Comparison of ENCODE assay signal across 6 cellular contexts in the genomic region with DNA sequence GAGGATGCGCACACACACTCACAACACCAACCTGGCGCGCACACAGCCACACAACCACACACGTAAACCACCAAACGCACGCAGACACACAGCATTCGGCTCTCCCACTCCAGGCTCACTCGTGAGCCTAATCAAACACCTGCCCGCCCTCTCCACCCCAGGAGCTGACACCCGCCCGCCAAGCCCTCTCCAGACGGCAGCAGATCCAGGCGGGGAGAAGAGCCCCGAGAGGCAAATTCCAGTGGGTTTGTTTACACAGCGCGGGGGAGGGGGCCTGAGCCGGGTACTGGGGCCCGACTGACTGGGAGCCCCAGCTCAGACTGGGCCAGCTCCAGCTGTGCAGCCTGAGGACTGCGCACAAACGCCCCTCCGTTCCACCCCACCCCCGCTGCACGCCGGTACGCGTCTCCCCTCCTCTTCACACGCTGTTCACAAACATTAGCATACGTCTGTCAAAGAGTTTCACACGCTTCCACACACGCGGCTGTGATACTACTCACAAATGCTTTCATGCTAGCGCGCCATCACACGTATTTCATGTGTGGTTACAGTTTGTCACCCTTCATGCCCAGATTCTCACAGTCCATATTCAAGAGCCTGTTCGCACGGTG. TPM values are rescaled to one million over a fixed set of nuclear protein-coding genes. Genes with fewer than 3 reads are reported as not detected.
DNase-seq lines count a peak whose midpoint lies in the region; ATAC-seq, FAIRE-seq and TF ChIP-seq lines count a peak whose summit lies in the region.

No MANE protein-coding gene starts in this region.

- no peak overlapping the region for H3K27ac Mint-ChIP-seq in activated naive CD4-positive, alpha-beta T cell treated with anti-CD3 and anti-CD28 coated beads, Interleukin-2, amount 50 U/mL, for 72 hours

- peak overlapping the region; percentile 62 to 99 for H3K4me3 ChIP-seq in kidney (ENCODE audit: low read length in 2 of 2)

- FAIRE-seq in kidney (lab: Jason Lieb, UNC) = no peak

- no peaks in the 10 kb centered on the region for H3K9me3 Mint-ChIP-seq in activated naive CD4-positive, alpha-beta T cell treated with anti-CD3 and anti-CD28 coated beads, Interleukin-2, amount 50 U/mL, for 72 hours

- no peak overlapping the region for H3K9ac ChIP-seq in kidney (ENCODE audit: low read length in 2 of 2)

- peaks cover 4 to 8% of the 10 kb centered on the region in 2 donors for H3K36me3 ChIP-seq in kidney (ENCODE audit: control insufficient read depth in 1 of 2, insufficient read depth in 2 of 2, low read length in 2 of 2)

- no peaks in the 10 kb centered on the region for H3K9me3 ChIP-seq in kidney (ENCODE audit: control insufficient read depth in 1 of 2, low read length in 2 of 2)

- H3K4me1 ChIP-seq in kidney (ENCODE audit: control insufficient read depth in 1 of 2, insufficient read depth in 1 of 2, low read depth in 1 of 2, low read length in 2 of 2) = peaks cover 26 to 27% of the 10 kb centered on the region in 2 donors

- intact Hi-C loops in kidney (cut with DNase I) = no loop called here

- peak; percentile 67 to 71 for ATAC-seq in activated naive CD4-positive, alpha-beta T cell treated with anti-CD3 and anti-CD28 coated beads, Interleukin-2, amount 50 U/mL, for 72 hours
- ATAC-seq in GM21619 (IDR thresholded peaks at IDR 0.05; ENCODE audit: unreplicated experiment) = no peak

- H3K27ac ChIP-seq in kidney (ENCODE audit: low read depth in 2 of 2, low read length in 2 of 2) (peak overlapping the region; percentile 80 to 85), temporal lobe (ENCODE audit: low read depth, low read length) (peak overlapping the region; percentile 99)

- peak; percentile 56 for DNase-seq in NCI-H2107 treated with DMSO at 0.1 percent for 48 hours (lab: John Stamatoyannopoulos, UW; ENCODE audit: unreplicated experiment)
- no peak for DNase-seq in NCI-H2107 (lab: John Stamatoyannopoulos, UW)
- peak in 1 of 2 donors; percentile 28 for DNase-seq in activated naive CD4-positive, alpha-beta T cell treated with anti-CD3 and anti-CD28 coated beads, Interleukin-2, amount 50 U/mL, for 72 hours (ENCODE audit: low spot score in 2 of 2)
- peak; percentile 83 for DNase-seq in kidney

- no peak for TF ChIP-seq CTCF in kidney (IDR thresholded peaks at IDR 0.05; ENCODE audit: borderline replicate concordance, extremely low read depth, insufficient read depth)

- no peaks in the 10 kb centered on the region for H3K36me3 Mint-ChIP-seq in activated naive CD4-positive, alpha-beta T cell treated with anti-CD3 and anti-CD28 coated beads, Interleukin-2, amount 50 U/mL, for 72 hours

RNA-seq across cellular contexts. Expression of gene EFNA1, which starts 1.1 kb away (rescaled TPM):
- 1 to 10 TPM in 1 of 2 donors, under 1 TPM in 1; 0.68 to 1.6 TPM for total RNA-seq in activated naive CD4-positive, alpha-beta T cell treated with anti-CD3 and anti-CD28 coated beads, Interleukin-2, amount 50 U/mL, for 72 hours
- total RNA-seq in kidney = 133 TPM
- 61.1 TPM for polyA plus RNA-seq in kidney (ENCODE audit: insufficient read depth, low read depth, low replicate concordance)
- 2.7 TPM for total RNA-seq in temporal lobe

RNA-seq across cellular contexts. Expression of gene SLC50A1, which starts 9.1 kb away (rescaled TPM):
- 10 to 100 TPM; 47.4 to 49.4 TPM for total RNA-seq in activated naive CD4-positive, alpha-beta T cell treated with anti-CD3 and anti-CD28 coated beads, Interleukin-2, amount 50 U/mL, for 72 hours
- total RNA-seq in kidney (34.8 TPM), temporal lobe (5.2 TPM)
- polyA plus RNA-seq in kidney (ENCODE audit: insufficient read depth, low read depth, low replicate concordance) = 61.8 TPM

RNA-seq across cellular contexts. Expression of gene DPM3, which starts 13.7 kb away (rescaled TPM):
- 10 to 100 TPM; 26.4 to 40.8 TPM for total RNA-seq in activated naive CD4-positive, alpha-beta T cell treated with anti-CD3 and anti-CD28 coated beads, Interleukin-2, amount 50 U/mL, for 72 hours
- total RNA-seq in kidney (84.4 TPM), temporal lobe (14.3 TPM)
- polyA plus RNA-seq in kidney (ENCODE audit: insufficient read depth, low read depth, low replicate concordance) = 237 TPM

RNA-seq across cellular contexts. Expression of gene KRTCAP2, which starts 46.5 kb away (rescaled TPM):
- total RNA-seq in activated naive CD4-positive, alpha-beta T cell treated with anti-CD3 and anti-CD28 coated beads, Interleukin-2, amount 50 U/mL, for 72 hours = 100 to 1,000 TPM; 106 to 162 TPM
- total RNA-seq in kidney (198 TPM), temporal lobe (21.4 TPM)
- polyA plus RNA-seq in kidney (ENCODE audit: insufficient read depth, low read depth, low replicate concordance) = 351 TPM

RNA-seq across cellular contexts. Expression of gene TRIM46, which starts 47.0 kb away (rescaled TPM):
- total RNA-seq in activated naive CD4-positive, alpha-beta T cell treated with anti-CD3 and anti-CD28 coated beads, Interleukin-2, amount 50 U/mL, for 72 hours = 10 to 100 TPM in 1 of 2 donors, 1 to 10 TPM in 1; 6.8 to 15.2 TPM
- 2.1 TPM for total RNA-seq in kidney
- polyA plus RNA-seq in kidney (ENCODE audit: insufficient read depth, low read depth, low replicate concordance) = 0.28 TPM
- 18.9 TPM for total RNA-seq in temporal lobe

Comparison
In these comparisons a context has a peak if more than half of its experiments do, and no peak if none do; other contexts are left out.
1. RNA of gene EFNA1, which starts 1.1 kb away (total RNA-seq): 133 TPM in kidney (single experiment); 2.7 TPM in temporal lobe (single experiment) and 0.68 to 1.6 TPM in activated naive CD4-positive, alpha-beta T cell treated with anti-CD3 and anti-CD28 coated beads, Interleukin-2, amount 50 U/mL, for 72 hours; every median in the first group is over 10 times any median in the second.